28 cellular contexts compared by ENCODE assay signal in genomic region chr19:3533563-3534216, GRCh38. TPM values are rescaled to one million over a fixed set of nuclear protein-coding genes. Genes with fewer than 3 reads are reported as not detected.
"Had no signal": no experiment of that assay in that cellular context is flagged by ENCODE, and none has a peak within 500 bp of the region (broad histone marks: within the 10 kb centered on the region; RNA-seq: fewer than 3 reads in every experiment).

No MANE protein-coding gene starts in this region.

- H3K27ac ChIP-seq: esophagus squamous epithelium, heart right ventricle, left ventricle myocardium inferior, lower lobe of right lung, psoas muscle, skin epidermis, spleen, thoracic aorta, tibial nerve, upper lobe of left lung had no signal

- ATAC-seq: heart right ventricle; left cardiac atrium; lower lobe of right lung; psoas muscle; right cardiac atrium; stimulated activated memory B cell treated with anti-CD40 and anti-IgM and Interleukin-4, amounts not matched to agents 10 μg/mL and 1 μg/mL and 100 μg/mL, for 72 hours; stimulated activated naive CD8-positive, alpha-beta T cell treated with anti-CD3 and anti-CD28 coated beads, Interleukin-15, Interleukin-2, amounts not matched to agents 100 U/mL and 50 U/mL, for 24 hours had no signal

- H3K9me3 ChIP-seq: esophagus squamous epithelium, heart right ventricle, left ventricle myocardium inferior, lower lobe of right lung, psoas muscle, spleen, thoracic aorta, tibial nerve, upper lobe of left lung had no signal

- H3K9me3 Mint-ChIP-seq: dendritic cell treated with granulocyte-macrophage colony-stimulating factor and Interleukin-4, amounts not matched to agents 40 ng/mL and 50 ng/mL, for 4 days; naive thymus-derived CD8-positive, alpha-beta T cell; nephron progenitor cell; stimulated activated memory B cell treated with anti-CD40 and anti-IgM and Interleukin-4, amounts not matched to agents 10 μg/mL and 1 μg/mL and 100 μg/mL, for 72 hours had no signal

- H3K27ac Mint-ChIP-seq: dendritic cell treated with granulocyte-macrophage colony-stimulating factor and Interleukin-4, amounts not matched to agents 40 ng/mL and 50 ng/mL, for 4 days; nephron progenitor cell; stimulated activated memory B cell treated with anti-CD40 and anti-IgM and Interleukin-4, amounts not matched to agents 10 μg/mL and 1 μg/mL and 100 μg/mL, for 72 hours had no signal

- H3K4me3 Mint-ChIP-seq: dendritic cell treated with granulocyte-macrophage colony-stimulating factor and Interleukin-4, amounts not matched to agents 40 ng/mL and 50 ng/mL, for 4 days; naive thymus-derived CD8-positive, alpha-beta T cell; nephron progenitor cell; stimulated activated memory B cell treated with anti-CD40 and anti-IgM and Interleukin-4, amounts not matched to agents 10 μg/mL and 1 μg/mL and 100 μg/mL, for 72 hours had no signal

- H3K27me3 Mint-ChIP-seq: dendritic cell treated with granulocyte-macrophage colony-stimulating factor and Interleukin-4, amounts not matched to agents 40 ng/mL and 50 ng/mL, for 4 days; naive thymus-derived CD8-positive, alpha-beta T cell; stimulated activated memory B cell treated with anti-CD40 and anti-IgM and Interleukin-4, amounts not matched to agents 10 μg/mL and 1 μg/mL and 100 μg/mL, for 72 hours had no signal

- DNase-seq: effector CD8-positive, alpha-beta T cell; erythroblast; esophagus squamous epithelium; foreskin melanocyte; glutamatergic neuron; heart right ventricle; hippocampal formation; left cardiac atrium; left ventricle myocardium inferior; lower lobe of right lung; naive thymus-derived CD8-positive, alpha-beta T cell; nephron progenitor cell; nucleus accumbens; psoas muscle; right cardiac atrium; spleen; stimulated activated CD4-positive, alpha-beta T cell treated with anti-CD3 and anti-CD28 coated beads, Interleukin-4, amount 100 ng/mL, for 4 hours; stimulated activated naive CD8-positive, alpha-beta T cell treated with anti-CD3 and anti-CD28 coated beads, Interleukin-15, Interleukin-2, amounts not matched to agents 100 U/mL and 50 U/mL, for 24 hours; substantia nigra had no signal

- H3K27me3 ChIP-seq: esophagus squamous epithelium, heart right ventricle, spleen, tibial nerve, upper lobe of left lung had no signal

- H3K4me3 ChIP-seq: esophagus squamous epithelium, heart right ventricle, left ventricle myocardium inferior, lower lobe of right lung, psoas muscle, skin epidermis, spleen, thoracic aorta, tibial nerve, upper lobe of left lung had no signal

- H3K4me1 Mint-ChIP-seq: nephron progenitor cell; stimulated activated memory B cell treated with anti-CD40 and anti-IgM and Interleukin-4, amounts not matched to agents 10 μg/mL and 1 μg/mL and 100 μg/mL, for 72 hours had no signal

- H3K4me1 ChIP-seq: lower lobe of right lung, psoas muscle, upper lobe of left lung had no signal

RNA-seq across cellular contexts. Expression of gene TEKTIP1, which starts 5.3 kb away (rescaled TPM):
- total RNA-seq: kidney epithelial cell, left ventricle myocardium inferior, myocyte, renal cortical epithelial cell, thoracic aorta had no signal
- polyA plus RNA-seq: psoas muscle had no signal
